8 cellular contexts compared by ENCODE assay signal in genomic region chr6:49462599-49462926, GRCh38. TPM values are rescaled to one million over a fixed set of nuclear protein-coding genes. Genes with fewer than 3 reads are reported as not detected.
DNase-seq lines count a peak whose midpoint lies in the region; ATAC-seq and TF ChIP-seq lines count a peak whose summit lies in the region.

No MANE protein-coding gene starts in this region.

- TSS peak; percentile 67 for BruUV-seq in MCF 10A (replicated peaks; lab: Mats Ljungman, UMichigan)

- peak overlapping the region; percentile 99 for H3K27ac Mint-ChIP-seq in MCF 10A (ENCODE audit: low read depth, unreplicated experiment)
- H3K27ac Mint-ChIP-seq in memory B cell: peak overlapping the region; percentile 98

- peaks cover 3 to 20% (median 11%) of the 10 kb centered on the region in 11 experiments; a peak in 15 of 22 replicates for H3K36me3 ChIP-seq in BLaER1 treated with 17β-estradiol and CSF1 and Interleukin-3, amounts not matched to agents 10 nM and 100 nM
- H3K36me3 ChIP-seq in HUES6 (ENCODE audit: control insufficient read depth, insufficient read depth, low read length): peaks cover 2% of the 10 kb centered on the region

- no peaks in the 10 kb centered on the region for H3K27me3 Mint-ChIP-seq in MCF 10A (ENCODE audit: insufficient read depth, unreplicated experiment)
- no peaks in the 10 kb centered on the region for H3K27me3 Mint-ChIP-seq in memory B cell

- H3K9ac ChIP-seq in BLaER1 treated with 17β-estradiol and CSF1 and Interleukin-3, amounts not matched to agents 10 nM and 100 nM: peak overlapping the region; percentile 81 to 92 (median 87)
- H3K9ac ChIP-seq in HUES6 (ENCODE audit: low read length): peak overlapping the region; percentile 85

- H3K4me2 ChIP-seq in BLaER1 treated with 17β-estradiol and CSF1 and Interleukin-3, amounts not matched to agents 10 nM and 100 nM: peak overlapping the region; percentile 73 to 97 (median 89)

- H3K27me3 ChIP-seq in BLaER1 treated with 17β-estradiol and CSF1 and Interleukin-3, amounts not matched to agents 10 nM and 100 nM: no peaks in the 10 kb centered on the region
- no peaks in the 10 kb centered on the region for H3K27me3 ChIP-seq in HUES6 (ENCODE audit: control insufficient read depth, insufficient read depth, low read length)

- no peaks in the 10 kb centered on the region; a peak in 1 of 22 replicates for H4K20me1 ChIP-seq in BLaER1 treated with 17β-estradiol and CSF1 and Interleukin-3, amounts not matched to agents 10 nM and 100 nM

- H3K4me3 Mint-ChIP-seq in MCF 10A (ENCODE audit: unreplicated experiment) (peak overlapping the region; percentile 96), memory B cell (peak overlapping the region; percentile 96)

- CTCF ChIA-PET in MCF 10A (lab: Yijun Ruan, JAX): interaction anchor here (0.6 to 3.9 kb wide), 5 partner anchors 10 to 219 kb away, joined by 3 to 25 read pairs (median 4); no protein-coding TSS in a partner anchor

- H3K4me3 ChIP-seq in BLaER1 treated with 17β-estradiol and CSF1 and Interleukin-3, amounts not matched to agents 10 nM and 100 nM: peak overlapping the region; percentile 66 to 96 (median 86)
- H3K4me3 ChIP-seq in HUES6 (ENCODE audit: low read depth, low read length): peak overlapping the region; percentile 93

- H3K4me1 ChIP-seq in BLaER1 treated with 17β-estradiol and CSF1 and Interleukin-3, amounts not matched to agents 10 nM and 100 nM: peaks cover 37 to 55% (median 42%) of the 10 kb centered on the region in 10 experiments
- H3K4me1 ChIP-seq in HUES6 (ENCODE audit: control insufficient read depth, insufficient read depth, low read length): no peaks in the 10 kb centered on the region

- POLR2A ChIA-PET in MCF 10A (lab: Yijun Ruan, JAX): interaction anchor here (0.7 to 1.1 kb wide), 9 partner anchors 9 to 1763 kb away, joined by 3 to 5 read pairs (median 4); partner anchors contain the start of gene C6orf141

- H3K9me3 ChIP-seq in BLaER1 treated with 17β-estradiol and CSF1 and Interleukin-3, amounts not matched to agents 10 nM and 100 nM (replicated peaks in 1 of 11): no peaks in the 10 kb centered on the region
- no peaks in the 10 kb centered on the region for H3K9me3 ChIP-seq in HUES6 (ENCODE audit: control insufficient read depth, insufficient read depth, low read depth, low read length)

- H3K9me3 Mint-ChIP-seq in MCF 10A (ENCODE audit: unreplicated experiment) (no peaks in the 10 kb centered on the region), memory B cell (no peaks in the 10 kb centered on the region)

- ATAC-seq in GM21360 (IDR thresholded peaks at IDR 0.05; ENCODE audit: unreplicated experiment): peak; percentile 4
- no peak for ATAC-seq in memory B cell (ENCODE audit: low read depth)
- ATAC-seq in GM18520 (IDR thresholded peaks at IDR 0.05; ENCODE audit: unreplicated experiment): no peak

- DNase-seq in MCF 10A (ENCODE audit: unreplicated experiment): no peak
- no peak for DNase-seq in memory B cell (ENCODE audit: low spot score in 2 of 2)
- no peak for DNase-seq in GOT3 (lab: John Stamatoyannopoulos, UW)
- no peak for DNase-seq in NCI-H187 treated with DMSO at 0.1 percent for 48 hours (lab: John Stamatoyannopoulos, UW)

- TF ChIP-seq CTCF in MCF 10A (IDR thresholded peaks at IDR 0.05; ENCODE audit: unreplicated experiment): no peak

- H3K4me1 Mint-ChIP-seq in MCF 10A (ENCODE audit: insufficient read depth, unreplicated experiment): peaks cover 14% of the 10 kb centered on the region
- H3K4me1 Mint-ChIP-seq in memory B cell: peaks cover 33% of the 10 kb centered on the region

- H3K36me3 Mint-ChIP-seq in MCF 10A (ENCODE audit: insufficient read depth, unreplicated experiment) (peaks cover 27% of the 10 kb centered on the region), memory B cell (peaks cover under 1% of the 10 kb centered on the region)

- peak overlapping the region; percentile 68 to 92 (median 84) for H3K27ac ChIP-seq in BLaER1 treated with 17β-estradiol and CSF1 and Interleukin-3, amounts not matched to agents 10 nM and 100 nM
- no peak overlapping the region; the same call in 1 of the 2 replicates for H3K27ac ChIP-seq in HUES6 (ENCODE audit: low read depth, low read length)

- intact Hi-C loops in MCF 10A (cut with micrococcal nuclease): loop anchor here (2.0 kb wide), 1 partner anchor 144 kb away; no protein-coding TSS in a partner anchor

RNA-seq across cellular contexts. Expression of gene MMUT, which starts 0.5 kb away (rescaled TPM):
- 17.8 and 22.1 TPM in 2 replicates for total RNA-seq in MCF 10A (2022)

RNA-seq across cellular contexts. Expression of gene CENPQ, which starts 0.6 kb away (rescaled TPM):
- 3.9 and 5.4 TPM in 2 replicates for total RNA-seq in MCF 10A (2022)

RNA-seq across cellular contexts. Expression of gene GLYATL3, which starts 37.2 kb away (rescaled TPM):
- not detected in 2 replicates for total RNA-seq in MCF 10A (2022)
